11 cellular contexts compared by ENCODE assay signal in the genomic region with DNA sequence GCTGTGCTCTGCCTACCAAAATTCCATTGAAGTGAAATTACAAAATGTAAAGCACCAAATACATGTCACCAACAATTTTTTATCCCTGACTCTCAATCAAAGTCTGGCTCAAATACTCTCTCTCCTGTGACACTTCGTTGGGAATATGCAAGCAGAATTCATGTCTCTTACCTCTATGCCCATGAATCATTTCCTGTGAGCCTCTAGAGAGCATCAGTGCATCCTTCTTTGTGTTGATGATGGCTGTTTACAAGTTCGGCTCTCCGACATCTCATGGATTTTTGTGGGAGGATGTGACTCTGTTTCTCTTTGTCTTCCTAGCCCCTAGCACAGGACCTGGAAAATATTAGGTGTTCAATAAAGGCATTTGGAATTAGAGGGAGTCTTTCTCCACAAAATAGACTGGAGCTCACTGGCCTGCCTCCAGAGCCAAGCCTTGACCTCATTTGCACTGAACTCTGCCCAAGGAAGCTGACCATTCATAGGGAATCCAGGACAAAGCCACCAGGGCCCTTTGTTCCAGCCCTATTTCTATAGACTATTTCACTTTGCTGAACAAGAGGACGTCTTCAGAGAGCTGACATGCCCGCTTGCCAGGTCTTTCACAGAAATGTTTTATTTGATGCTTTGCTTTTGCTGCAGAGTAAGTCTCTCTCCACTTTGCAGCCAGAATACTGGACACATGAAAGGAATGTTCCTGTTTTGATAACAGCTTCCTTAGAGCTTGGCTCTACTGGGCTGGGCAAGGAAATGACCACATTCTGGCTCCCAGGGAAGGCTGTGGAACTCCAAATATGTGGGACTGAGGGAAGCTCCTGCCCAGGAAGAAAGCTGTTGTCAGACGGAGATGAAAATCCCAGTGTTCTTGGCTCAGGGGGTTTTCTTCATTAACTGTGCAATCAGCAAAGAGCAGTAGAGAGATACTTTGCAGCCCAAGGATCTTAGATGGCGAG.
A peak's percentile ranks its signal among the peaks of the same experiment; 100 is the strongest.
DNase-seq lines count a peak whose midpoint lies in the region; FAIRE-seq and TF ChIP-seq lines count a peak whose summit lies in the region.
"Had no signal": no experiment of that assay in that cellular context is flagged by ENCODE, and none has a peak within 500 bp of the region (broad histone marks: within the 10 kb centered on the region; RNA-seq: fewer than 3 reads in every experiment).

No MANE protein-coding gene starts in this region.

- H3K27ac ChIP-seq in breast epithelium (peak overlapping the region in 1 of 2 donors; percentile 38), RWPE1 (no peak overlapping the region; the same call in 1 of the 2 replicates), ovary (no peak overlapping the region)
- H3K27ac ChIP-seq: 22Rv1, pancreas had no signal

- no peak overlapping the region for H3K27ac Mint-ChIP-seq in MCF 10A (ENCODE audit: low read depth, unreplicated experiment)
- H3K27ac Mint-ChIP-seq in chondrocyte (ENCODE audit: unreplicated experiment): peak overlapping the region; percentile 83

- H3K36me3 Mint-ChIP-seq in MCF 10A (ENCODE audit: insufficient read depth, unreplicated experiment) (no peaks in the 10 kb centered on the region), chondrocyte (ENCODE audit: low read depth) (peaks cover 13% of the 10 kb centered on the region)

- H3K4me3 ChIP-seq in breast epithelium (no peak overlapping the region), kidney epithelial cell (ENCODE audit: low read depth, low read length) (no peak overlapping the region), ovary (no peak overlapping the region)
- H3K4me3 ChIP-seq: pancreas had no signal

- H3K36me3 ChIP-seq in breast epithelium (no peaks in the 10 kb centered on the region), kidney epithelial cell (ENCODE audit: control insufficient read depth, insufficient read depth, low read length) (no peaks in the 10 kb centered on the region), ovary (no peaks in the 10 kb centered on the region)
- H3K36me3 ChIP-seq: pancreas had no signal

- no peak for TF ChIP-seq EP300 in ovary (IDR thresholded peaks at IDR 0.05)

- H3K4me1 Mint-ChIP-seq in MCF 10A (ENCODE audit: insufficient read depth, unreplicated experiment) (peaks cover 37% of the 10 kb centered on the region), chondrocyte (ENCODE audit: low read depth) (peaks cover 56% of the 10 kb centered on the region)

- no peak for TF ChIP-seq POLR2A in breast epithelium (IDR thresholded peaks at IDR 0.05)
- TF ChIP-seq POLR2A in ovary (IDR thresholded peaks at IDR 0.05): no peak

- no TSS peak for BruUV-seq in MCF 10A (replicated peaks; lab: Mats Ljungman, UMichigan)

- CTCF ChIA-PET in MCF 10A (lab: Yijun Ruan, JAX) (interaction anchor here (0.7 to 1.2 kb wide), 2 partner anchors 19 to 262 kb away, joined by 3 to 5 read pairs; no protein-coding TSS in a partner anchor), RWPE1 (lab: Yijun Ruan, JAX) (interaction anchor here (0.6 kb wide), 1 partner anchor 459 kb away, joined by 4 read pairs; no protein-coding TSS in a partner anchor)

- H3K4me3 Mint-ChIP-seq in MCF 10A (ENCODE audit: unreplicated experiment) (no peak overlapping the region), chondrocyte (ENCODE audit: unreplicated experiment) (peak overlapping the region; percentile 20)

- no peak for FAIRE-seq in urothelium cell line (lab: Jason Lieb, UNC)
- FAIRE-seq: frontal cortex, pancreas had no signal

- H3K9me3 Mint-ChIP-seq in MCF 10A (ENCODE audit: unreplicated experiment) (no peaks in the 10 kb centered on the region), chondrocyte (ENCODE audit: low read depth) (peaks cover 25% of the 10 kb centered on the region)

- WGBS in ovary, 3 donors: 52 to 57% (median 54%) methylated on average over 7 of the region's 7 CpGs

- no peak for TF ChIP-seq CTCF in MCF 10A (IDR thresholded peaks at IDR 0.05; ENCODE audit: unreplicated experiment)
- TF ChIP-seq CTCF in breast epithelium (IDR thresholded peaks at IDR 0.05): no peak
- no peak for TF ChIP-seq CTCF in chondrocyte (IDR thresholded peaks at IDR 0.05)
- no peak for TF ChIP-seq CTCF in kidney epithelial cell (IDR thresholded peaks at IDR 0.05; ENCODE audit: insufficient read depth, low read length, poor library complexity, severe bottlenecking)
- no peak for TF ChIP-seq CTCF in RWPE1 (conservative IDR thresholded peaks at IDR 0.05; ENCODE audit: low read depth)
- no peak for TF ChIP-seq CTCF in ovary (IDR thresholded peaks at IDR 0.05)

- intact Hi-C loops in MCF 10A (cut with micrococcal nuclease) (no loop called here), breast epithelium (cut with DNase I; ENCODE audit: low total_unique reads) (no loop called here), ovary (cut with DNase I) (no loop called here)

- POLR2A ChIA-PET in MCF 10A (lab: Yijun Ruan, JAX): interaction anchor here (1.1 kb wide), 1 partner anchor 265 kb away, joined by 4 read pairs; no protein-coding TSS in a partner anchor
- POLR2A ChIA-PET in RWPE1 (lab: Yijun Ruan, JAX; ENCODE audit: low non-redundant PET): no interaction called here

- H3K27me3 ChIP-seq in breast epithelium: no peaks in the 10 kb centered on the region
- no peaks in the 10 kb centered on the region for H3K27me3 ChIP-seq in kidney epithelial cell (ENCODE audit: control insufficient read depth, insufficient read depth, low read length)
- no peaks in the 10 kb centered on the region for H3K27me3 ChIP-seq in ovary
- H3K27me3 ChIP-seq: pancreas had no signal

- H3K27me3 Mint-ChIP-seq in MCF 10A (ENCODE audit: insufficient read depth, unreplicated experiment): no peaks in the 10 kb centered on the region
- no peaks in the 10 kb centered on the region for H3K27me3 Mint-ChIP-seq in chondrocyte (ENCODE audit: low read depth)

- H3K9me3 ChIP-seq in breast epithelium (peaks cover 0 to 6% of the 10 kb centered on the region in 2 donors), ovary (no peaks in the 10 kb centered on the region)
- H3K9me3 ChIP-seq: pancreas had no signal

- peak; percentile 52 for DNase-seq in MCF 10A (ENCODE audit: unreplicated experiment)
- DNase-seq in breast epithelium (ENCODE audit: low spot score in 2 of 2): no peak
- DNase-seq in chondrocyte (ENCODE audit: low spot score): no peak
- DNase-seq in kidney epithelial cell (ENCODE audit: low read depth): peak; percentile 35
- peak; percentile 46 for DNase-seq in urothelium cell line (ENCODE audit: low spot score)
- no peak for DNase-seq in RWPE1 (ENCODE audit: low spot score)
- no peak for DNase-seq in GM19240 (ENCODE audit: insufficient read length, low spot score)
- DNase-seq in ovary: no peak
- DNase-seq: pancreas had no signal

- H3K4me1 ChIP-seq in breast epithelium (no peaks in the 10 kb centered on the region), ovary (ENCODE audit: insufficient read depth) (no peaks in the 10 kb centered on the region)
- H3K4me1 ChIP-seq: pancreas had no signal

Comparison
In these comparisons a context has a peak if more than half of its experiments do, and no peak if none do; other contexts are left out.
1. DNase-seq: peak in MCF 10A (single experiment), kidney epithelial cell (single experiment) and urothelium cell line (single experiment); none in breast epithelium (0 of 2), chondrocyte (single experiment), RWPE1 (single experiment), GM19240 (single experiment) and ovary (0 of 5).